Comparison of ENCODE assay signal across 12 cellular contexts in the genomic region with DNA sequence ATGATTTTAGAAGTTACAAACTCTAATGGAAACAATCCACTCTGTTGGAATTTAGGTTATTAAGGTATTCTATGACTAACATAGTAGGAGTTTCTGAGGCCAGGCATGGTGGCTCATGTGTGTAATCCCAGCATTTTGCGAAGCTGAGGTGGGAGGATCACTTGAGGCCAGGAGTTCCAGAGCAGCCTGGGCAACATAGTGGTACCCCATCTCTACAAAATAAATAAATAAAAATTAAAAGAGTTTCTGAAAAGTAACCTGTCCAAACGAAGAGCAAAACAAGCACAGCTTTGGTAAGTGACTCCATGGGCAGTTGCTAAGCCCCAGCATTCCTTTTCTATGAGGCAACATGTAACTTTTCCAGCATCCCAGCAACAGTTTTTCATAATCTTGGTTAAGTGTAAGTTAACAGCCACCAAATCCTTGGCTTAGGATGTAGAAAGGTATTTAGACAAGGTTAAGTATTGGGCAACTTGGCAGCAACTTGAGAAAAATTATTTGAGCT.
DNase-seq lines count a peak whose midpoint lies in the region; ATAC-seq and TF ChIP-seq lines count a peak whose summit lies in the region.
"Had no signal": no experiment of that assay in that cellular context is flagged by ENCODE, and none has a peak within 500 bp of the region (broad histone marks: within the 10 kb centered on the region; RNA-seq: fewer than 3 reads in every experiment).

No MANE protein-coding gene starts in this region.

- intact Hi-C loops in prostate gland (cut with DNase I): no loop called here

- H3K36me3 ChIP-seq in brain microvascular endothelial cell (replicated peaks) (no peaks in the 10 kb centered on the region), prostate gland (no peaks in the 10 kb centered on the region)
- H3K36me3 ChIP-seq: colonic mucosa had no signal

- no peaks in the 10 kb centered on the region for H3K9me3 ChIP-seq in prostate gland
- H3K9me3 ChIP-seq: colonic mucosa had no signal

- no peak for TF ChIP-seq POLR2A in prostate gland (IDR thresholded peaks at IDR 0.05)

- DNase-seq in HS-27A (ENCODE audit: low read depth): peak; percentile 73
- peak; percentile 78 for DNase-seq in brain microvascular endothelial cell
- peak; percentile 65 for DNase-seq in islet precursor cell
- DNase-seq in prostate gland (ENCODE audit: low spot score): no peak
- DNase-seq in RKO (ENCODE audit: low spot score): no peak
- DNase-seq: colonic mucosa; GDM1; hippocampal formation; stimulated activated naive B cell treated with anti-CD40 and anti-IgM and Interleukin-4, amounts not matched to agents 10 μg/mL and 1 μg/mL and 100 μg/mL, for 72 hours had no signal

- H3K27ac ChIP-seq in brain microvascular endothelial cell: peak overlapping the region; percentile 63
- H3K27ac ChIP-seq in prostate gland: no peak overlapping the region
- H3K27ac ChIP-seq: colonic mucosa, HL-60 had no signal

- no peak overlapping the region for H3K4me3 ChIP-seq in brain microvascular endothelial cell (ENCODE audit: low read depth, low read length)
- no peak overlapping the region for H3K4me3 ChIP-seq in prostate gland
- H3K4me3 ChIP-seq: colonic mucosa had no signal

- H3K27me3 ChIP-seq in brain microvascular endothelial cell (replicated peaks) (no peaks in the 10 kb centered on the region), prostate gland (replicated peaks; ENCODE audit: insufficient read depth) (no peaks in the 10 kb centered on the region)
- H3K27me3 ChIP-seq: colonic mucosa had no signal

- in situ Hi-C loops in brain microvascular endothelial cell (cut with HindIII; ENCODE audit: low pct_ligation_motif_present, low sequenced_read_pairs): no loop called here

- WGBS in prostate gland: 55% methylated on average over 2 of the region's 2 CpGs

- no peak for TF ChIP-seq CTCF in brain microvascular endothelial cell (IDR thresholded peaks at IDR 0.05; ENCODE audit: low read depth, low read length, missing control alignments)
- TF ChIP-seq CTCF in prostate gland (IDR thresholded peaks at IDR 0.05): no peak

- ATAC-seq in HG02763 (IDR thresholded peaks at IDR 0.05; ENCODE audit: unreplicated experiment) (no peak), GM21723 (IDR thresholded peaks at IDR 0.05; ENCODE audit: unreplicated experiment) (no peak)
- ATAC-seq: stimulated activated naive B cell treated with anti-CD40 and anti-IgM and Interleukin-4, amounts not matched to agents 10 μg/mL and 1 μg/mL and 100 μg/mL, for 72 hours had no signal

- no peaks in the 10 kb centered on the region for H3K4me1 ChIP-seq in prostate gland (replicated peaks)
- H3K4me1 ChIP-seq: colonic mucosa had no signal

Comparison
In these comparisons a context has a peak if more than half of its experiments do, and no peak if none do; other contexts are left out.
1. DNase-seq: peak in HS-27A (single experiment), brain microvascular endothelial cell (single experiment) and islet precursor cell (single experiment); none in prostate gland (single experiment) and RKO (single experiment).